8 cellular contexts compared by ENCODE assay signal in genomic region chr1:15835741-15836510, GRCh38. TPM values are rescaled to one million over a fixed set of nuclear protein-coding genes. Genes with fewer than 3 reads are reported as not detected.
DNase-seq lines count a peak whose midpoint lies in the region; ATAC-seq and TF ChIP-seq lines count a peak whose summit lies in the region.

No MANE protein-coding gene starts in this region.

- intact Hi-C loops in activated B cell treated with CpG ODN at 0.5 μM for 24 hours (cut with micrococcal nuclease) = loop anchor here (1.0 to 5.0 kb wide), 4 partner anchors 11 to 531 kb away; partner anchors contain the start of genes CASP9, SPEN and SZRD1

- ATAC-seq in GM18907 (IDR thresholded peaks at IDR 0.05; ENCODE audit: unreplicated experiment) (peak; percentile 48), HG03175 (IDR thresholded peaks at IDR 0.05; ENCODE audit: unreplicated experiment) (peak; percentile 46), activated B cell treated with CpG ODN at 0.5 μM for 24 hours (ENCODE audit: low read depth) (peak; percentile 49)

- TF ChIP-seq CTCF in activated B cell treated with CpG ODN at 0.5 μM for 24 hours (IDR thresholded peaks at IDR 0.05) (no peak), cardiac fibroblast (IDR thresholded peaks at IDR 0.05; ENCODE audit: low read depth, low read length) (no peak)

- H3K27ac ChIP-seq in skin epidermis = peak overlapping the region; percentile 86 to 100 (median 99)

- H3K27ac Mint-ChIP-seq in activated B cell treated with CpG ODN at 0.5 μM for 24 hours = peak overlapping the region; percentile 98

- CTCF ChIA-PET in activated B cell treated with CpG ODN at 0.5 μM for 24 hours (lab: Charles Lee) = no interaction called here

- H3K27me3 Mint-ChIP-seq in activated B cell treated with CpG ODN at 0.5 μM for 24 hours = no peaks in the 10 kb centered on the region

- H3K4me3 Mint-ChIP-seq in activated B cell treated with CpG ODN at 0.5 μM for 24 hours = peak overlapping the region; percentile 90

- POLR2A ChIA-PET in activated B cell treated with CpG ODN at 0.5 μM for 24 hours (lab: Charles Lee) = interaction anchor here (0.6 to 5.5 kb wide), 18 partner anchors 12 to 1069 kb away, joined by 3 to 231 read pairs (median 5); partner anchors contain the start of genes SPEN and ZBTB17

- peaks cover 17% of the 10 kb centered on the region for H3K36me3 Mint-ChIP-seq in activated B cell treated with CpG ODN at 0.5 μM for 24 hours (ENCODE audit: low read depth)

- H3K9me3 Mint-ChIP-seq in activated B cell treated with CpG ODN at 0.5 μM for 24 hours = no peaks in the 10 kb centered on the region

- in situ Hi-C loops in ACHN (cut with HindIII; ENCODE audit: low pct_ligation_motif_present, low pct_unique_long_range_greater_than_20kb, low sequenced_read_pairs) = no loop called here

- peaks cover 45% of the 10 kb centered on the region for H3K4me1 Mint-ChIP-seq in activated B cell treated with CpG ODN at 0.5 μM for 24 hours

- H3K4me3 ChIP-seq in cardiac fibroblast (replicated peaks in 1 of 2; ENCODE audit: low read depth in 2 of 2, low read length in 2 of 2) (peak overlapping the region; percentile 59 to 81), skin epidermis (peak overlapping the region; percentile 51 to 81 (median 66))

- DNase-seq in ACHN = peak; percentile 98
- peak; percentile 99 for DNase-seq in NCI-H226
- peak; percentile 96 for DNase-seq in activated B cell treated with CpG ODN at 0.5 μM for 24 hours
- DNase-seq in cardiac fibroblast (ENCODE audit: low read depth in 2 of 2) = peak; percentile 100
- DNase-seq in iPS-NIHi7 (ENCODE audit: extremely low spot score) = peak; percentile 79

RNA-seq across cellular contexts. Expression of gene SPEN, which starts 11.6 kb away (rescaled TPM):
- 116 and 123 TPM in 2 replicates for total RNA-seq in activated B cell treated with CpG ODN at 0.5 μM for 24 hours

RNA-seq across cellular contexts. Expression of gene UQCRHL, which starts 28.5 kb away (rescaled TPM):
- total RNA-seq in activated B cell treated with CpG ODN at 0.5 μM for 24 hours = 1.7 and 1.9 TPM in 2 replicates

Comparison
In these comparisons a context has a peak if more than half of its experiments do, and no peak if none do; other contexts are left out.
1. Peak in every context shown above with its lines: DNase-seq, ATAC-seq, H3K4me3 ChIP-seq and H3K27ac ChIP-seq.